In the genomic region with DNA sequence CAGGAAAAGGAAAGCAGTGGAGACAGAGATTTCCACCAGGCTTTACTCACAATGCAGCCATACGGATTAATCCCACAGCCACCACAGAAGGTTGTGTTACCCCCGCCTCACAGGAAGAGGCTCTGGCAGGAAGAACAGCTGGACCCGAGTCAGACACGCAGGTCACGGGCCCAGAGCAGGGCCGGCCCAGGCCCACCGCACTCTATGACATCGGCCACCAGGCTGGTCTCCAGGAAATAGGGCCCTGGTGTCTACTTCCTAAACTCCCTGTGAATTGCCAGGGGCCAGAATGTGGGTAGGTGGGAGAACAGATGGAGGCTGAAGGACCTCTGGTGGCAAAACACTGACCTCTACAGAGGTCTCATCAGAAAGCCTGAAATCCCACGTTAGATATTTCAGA, we compare ENCODE assay signal across 10 cellular contexts. TPM values are rescaled to one million over a fixed set of nuclear protein-coding genes. Genes with fewer than 3 reads are reported as not detected.
DNase-seq lines count a peak whose midpoint lies in the region; ATAC-seq and TF ChIP-seq lines count a peak whose summit lies in the region.
"Had no signal": no experiment of that assay in that cellular context is flagged by ENCODE, and none has a peak within 500 bp of the region (broad histone marks: within the 10 kb centered on the region; RNA-seq: fewer than 3 reads in every experiment).

No MANE protein-coding gene starts in this region.

- peak in 2 of 4 donors; percentile 9 to 38 for ATAC-seq in heart left ventricle
- ATAC-seq in Right ventricle myocardium superior (ENCODE audit: poor library complexity) = no peak
- no peak for ATAC-seq in natural killer cell
- no peak for ATAC-seq in GM18861 (IDR thresholded peaks at IDR 0.05; ENCODE audit: unreplicated experiment)
- ATAC-seq: activated T-cell treated with anti-CD3 and anti-CD28 coated beads, Interleukin-2, amount 50 U/mL, for 4 hours had no signal

- H3K9me3 Mint-ChIP-seq in dendritic cell treated with granulocyte-macrophage colony-stimulating factor and Interleukin-4, amounts not matched to agents 40 ng/mL and 50 ng/mL, for 4 days = no peaks in the 10 kb centered on the region
- no peaks in the 10 kb centered on the region for H3K9me3 Mint-ChIP-seq in natural killer cell
- H3K9me3 Mint-ChIP-seq: activated T-cell treated with anti-CD3 and anti-CD28 coated beads, Interleukin-2, amount 50 U/mL, for 4 hours had no signal

- no peak for TF ChIP-seq POLR2A in heart left ventricle (IDR thresholded peaks at IDR 0.05)
- no peak for TF ChIP-seq POLR2A in uterus (IDR thresholded peaks at IDR 0.05)

- H3K27ac ChIP-seq in heart left ventricle (peak overlapping the region in 11 of 12 donors; percentile 54 to 78 (median 70)), uterus (peak overlapping the region; percentile 76 to 81)
- H3K27ac ChIP-seq: PC-9 had no signal

- intact Hi-C loops in heart left ventricle (cut with DNase I) (loop anchor here in 8 of 10 donors (5.0 to 10.0 kb wide), 11 partner anchors 45 to 398 kb away; a partner anchor contains a TSS), Right ventricle myocardium superior (cut with DNase I) (no loop called here), natural killer cell (cut with micrococcal nuclease) (no loop called here), uterus (cut with DNase I; ENCODE audit: low total_unique reads) (loop anchor here (10.0 kb wide), 1 partner anchor 78 kb away; a partner anchor contains a TSS)
- intact Hi-C loops in dendritic cell treated with granulocyte-macrophage colony-stimulating factor and Interleukin-4, amounts not matched to agents 40 ng/mL and 50 ng/mL, for 4 days (cut with micrococcal nuclease) = loop anchor here (5.0 to 10.0 kb wide), 2 partner anchors 80 to 368 kb away; no protein-coding TSS in a partner anchor

- H3K4me3 Mint-ChIP-seq in dendritic cell treated with granulocyte-macrophage colony-stimulating factor and Interleukin-4, amounts not matched to agents 40 ng/mL and 50 ng/mL, for 4 days = no peak overlapping the region
- no peak overlapping the region for H3K4me3 Mint-ChIP-seq in natural killer cell
- H3K4me3 Mint-ChIP-seq: activated T-cell treated with anti-CD3 and anti-CD28 coated beads, Interleukin-2, amount 50 U/mL, for 4 hours had no signal

- no peaks in the 10 kb centered on the region for H3K27me3 ChIP-seq in heart left ventricle
- no peaks in the 10 kb centered on the region for H3K27me3 ChIP-seq in uterus

- TF ChIP-seq CTCF in heart left ventricle (IDR thresholded peaks at IDR 0.05) = no peak
- TF ChIP-seq CTCF in natural killer cell (IDR thresholded peaks at IDR 0.05) = no peak
- no peak for TF ChIP-seq CTCF in uterus (IDR thresholded peaks at IDR 0.05)

- 21 to 47% (median 39%) methylated on average over 9 of the region's 9 CpGs for WGBS in heart left ventricle, 4 donors

- H3K36me3 ChIP-seq in heart left ventricle = peaks cover 2 to 46% (median 31%) of the 10 kb centered on the region in 9 donors
- no peaks in the 10 kb centered on the region for H3K36me3 ChIP-seq in uterus

- H3K27ac Mint-ChIP-seq in dendritic cell treated with granulocyte-macrophage colony-stimulating factor and Interleukin-4, amounts not matched to agents 40 ng/mL and 50 ng/mL, for 4 days = peak overlapping the region; percentile 66
- peak overlapping the region; percentile 69 to 80 for H3K27ac Mint-ChIP-seq in natural killer cell

- peaks cover 4 to 56% (median 42%) of the 10 kb centered on the region in 12 donors for H3K4me1 ChIP-seq in heart left ventricle
- peaks cover 7 to 12% of the 10 kb centered on the region in 2 donors for H3K4me1 ChIP-seq in uterus

- peak overlapping the region in 1 of 12 donors; percentile 16 for H3K4me3 ChIP-seq in heart left ventricle
- H3K4me3 ChIP-seq in uterus = no peak overlapping the region
- H3K4me3 ChIP-seq: PC-9 had no signal

- no peaks in the 10 kb centered on the region for H3K9me3 ChIP-seq in heart left ventricle
- H3K9me3 ChIP-seq in uterus = no peaks in the 10 kb centered on the region

- DNase-seq in heart left ventricle (peak in 1 of 5 donors; percentile 51), Right ventricle myocardium superior (no peak), natural killer cell (no peak), uterus (no peak), NK-92 (lab: John Stamatoyannopoulos, UW; ENCODE audit: unreplicated experiment) (no peak), pons (ENCODE audit: low spot score) (no peak)
- DNase-seq: activated T-cell treated with anti-CD3 and anti-CD28 coated beads, Interleukin-2, amount 50 U/mL, for 4 hours; PC-9 had no signal

- H3K36me3 Mint-ChIP-seq in dendritic cell treated with granulocyte-macrophage colony-stimulating factor and Interleukin-4, amounts not matched to agents 40 ng/mL and 50 ng/mL, for 4 days (ENCODE audit: low read depth) = peaks cover 93% of the 10 kb centered on the region
- H3K36me3 Mint-ChIP-seq in natural killer cell = no peaks in the 10 kb centered on the region

- H3K27me3 Mint-ChIP-seq in dendritic cell treated with granulocyte-macrophage colony-stimulating factor and Interleukin-4, amounts not matched to agents 40 ng/mL and 50 ng/mL, for 4 days = no peaks in the 10 kb centered on the region
- H3K27me3 Mint-ChIP-seq in natural killer cell (ENCODE audit: low read depth in 2 of 2) = no peaks in the 10 kb centered on the region

- H3K4me1 Mint-ChIP-seq in dendritic cell treated with granulocyte-macrophage colony-stimulating factor and Interleukin-4, amounts not matched to agents 40 ng/mL and 50 ng/mL, for 4 days (ENCODE audit: low read depth) = peaks cover 82% of the 10 kb centered on the region
- peaks cover 20 to 47% of the 10 kb centered on the region in 2 donors for H3K4me1 Mint-ChIP-seq in natural killer cell

RNA-seq across cellular contexts. Expression of a gene that starts 15.6 kb away (rescaled TPM):
- total RNA-seq in heart left ventricle = 100 to 1,000 TPM in 3 of 9 donors, 10 to 100 TPM in 6; 50.9 to 162 (median 83.5) TPM
- 100 to 1,000 TPM in 1 of 2 donors, 10 to 100 TPM in 1; 64.5 to 199 TPM for polyA plus RNA-seq in heart left ventricle
- 66.2 TPM for total RNA-seq in Right ventricle myocardium superior
- 100 to 1,000 TPM; 105 to 149 (median 130) TPM for total RNA-seq in natural killer cell
- total RNA-seq in uterus = 100 to 1,000 TPM in 2 of 4 donors, 10 to 100 TPM in 2; 67.6 to 136 (median 99.5) TPM

RNA-seq across cellular contexts. Expression of a gene that starts 47.2 kb away (rescaled TPM):
- not detected for total RNA-seq in heart left ventricle
- polyA plus RNA-seq in heart left ventricle = not detected
- total RNA-seq in Right ventricle myocardium superior = not detected
- total RNA-seq in natural killer cell = not detected
- not detected for total RNA-seq in uterus
- total RNA-seq: activated T-cell treated with anti-CD3 and anti-CD28 coated beads, Interleukin-2, amount 50 U/mL, for 4 hours; PC-9 had no signal

Comparison
In these comparisons a context has a peak if more than half of its experiments do, and no peak if none do; other contexts are left out.
1. intact Hi-C loops: an anchor here in heart left ventricle (5.0 to 10.0 kb wide), dendritic cell treated with granulocyte-macrophage colony-stimulating factor and Interleukin-4, amounts not matched to agents 40 ng/mL and 50 ng/mL, for 4 days (5.0 to 10.0 kb wide) and uterus (10.0 kb wide); none called in Right ventricle myocardium superior and natural killer cell.